Comparison of ENCODE assay signal across 1 cellular context in the genomic region with DNA sequence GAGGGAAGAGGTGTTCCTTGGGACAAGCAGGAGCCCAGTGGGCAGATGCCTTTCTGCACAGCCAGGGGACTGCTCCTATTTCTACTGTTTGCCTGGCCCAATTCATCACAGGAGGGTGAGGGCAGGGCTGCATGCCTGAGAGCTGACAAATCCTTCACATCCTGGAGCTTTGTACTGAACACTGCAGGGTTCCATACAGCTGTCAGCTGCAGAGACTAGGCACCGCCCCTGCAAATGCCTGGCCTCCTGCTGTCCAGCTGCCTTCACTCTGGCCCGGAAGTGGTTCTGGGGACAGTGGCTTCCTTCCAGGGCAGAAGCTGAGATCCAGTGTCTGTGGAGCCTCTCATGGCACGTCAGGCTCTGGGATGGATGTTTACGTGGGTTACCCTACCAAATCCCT.
TF ChIP-seq lines count a peak whose summit lies in the region.

No MANE protein-coding gene starts in this region.

TF ChIP-seq in HCT116, 20 proteins besides CTCF, POLR2A, EP300 and RAD21 (continued from another document):
- TF ChIP-seq REST (IDR thresholded peaks at IDR 0.05; ENCODE audit: low read depth) (no peak), JUND (IDR thresholded peaks at IDR 0.05) (0 out of 2 replicates have a peak, but pooled peaks have one; percentile 13), EZH2 (IDR thresholded peaks at IDR 0.05) (no peak), FOSL1 (IDR thresholded peaks at IDR 0.05; ENCODE audit: low read depth) (peak; percentile 22; the same call in 1 of the 2 replicates)
